In the genomic region with DNA sequence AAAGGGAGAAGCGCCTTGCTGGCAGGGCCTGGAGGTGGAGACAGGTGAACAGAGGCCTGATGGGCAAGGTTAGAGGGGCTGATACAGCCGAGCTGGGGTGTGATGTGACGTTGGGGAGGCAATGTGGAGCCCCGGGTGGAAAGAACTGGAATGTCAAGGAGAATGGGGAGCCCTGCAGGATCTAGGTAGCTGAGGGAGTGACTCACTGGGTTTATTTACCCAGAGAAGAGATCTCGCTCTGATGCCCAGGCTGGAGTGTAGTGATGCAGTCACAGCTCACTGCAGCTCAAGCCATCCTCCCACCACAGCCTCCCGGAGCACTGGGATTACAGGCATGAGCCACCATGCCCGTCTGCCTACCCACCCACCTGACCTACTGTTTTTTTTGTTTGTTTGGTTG, we compare ENCODE assay signal across 15 cellular contexts. TPM values are rescaled to one million over a fixed set of nuclear protein-coding genes. Genes with fewer than 3 reads are reported as not detected.
DNase-seq lines count a peak whose midpoint lies in the region; ATAC-seq, FAIRE-seq and TF ChIP-seq lines count a peak whose summit lies in the region.
"Had no signal": no experiment of that assay in that cellular context is flagged by ENCODE, and none has a peak within 500 bp of the region (broad histone marks: within the 10 kb centered on the region; RNA-seq: fewer than 3 reads in every experiment).

No MANE protein-coding gene starts in this region.

- no peak overlapping the region for H2BK20ac ChIP-seq in IMR-90 (ENCODE audit: low read depth, low read length)
- H2BK20ac ChIP-seq in H1 (ENCODE audit: low read length), result no peak overlapping the region

- H4K91ac ChIP-seq in IMR-90 (ENCODE audit: insufficient read depth, low read depth, low read length) (no peak overlapping the region), H1 (replicated peaks; ENCODE audit: insufficient read length, low read length) (peak overlapping the region; percentile 44), neuronal stem cell (ENCODE audit: low read depth, low read length, poor library complexity) (peak overlapping the region; percentile 47)

- H3K9ac ChIP-seq in IMR-90 (ENCODE audit: low read depth, low read length) (no peak overlapping the region), H1 (replicated peaks in 1 of 4; ENCODE audit: extremely low read depth in 1 of 4, low read depth in 3 of 4, low read length in 3 of 4) (no peak overlapping the region), neuronal stem cell (ENCODE audit: low read depth, low read length, poor library complexity) (no peak overlapping the region)

- H3K9me1 ChIP-seq in IMR-90 (ENCODE audit: insufficient read depth, low read length), result peaks cover 13% of the 10 kb centered on the region

- BruUV-seq in IMR-90 (replicated peaks; lab: Mats Ljungman, UMichigan), result no TSS peak

- H3K27ac ChIP-seq in IMR-90 (ENCODE audit: insufficient read depth, low read length) (no peak overlapping the region), H1 (ENCODE audit: low read depth, low read length) (no peak overlapping the region), neuronal stem cell (replicated peaks; ENCODE audit: low read length) (no peak overlapping the region), substantia nigra (ENCODE audit: low read depth, low read length, poor library complexity, severe bottlenecking) (no peak overlapping the region)
- H3K27ac ChIP-seq: gastrocnemius medialis, PC-9, upper lobe of right lung had no signal

- TF ChIP-seq CTCF in IMR-90 (conservative IDR thresholded peaks at IDR 0.05; ENCODE audit: low read depth, low read length), result no peak; the same call in 1 of the 2 replicates
- TF ChIP-seq CTCF in H1 (IDR thresholded peaks at IDR 0.05; ENCODE audit: control extremely low read depth in 1 of 3, insufficient read depth in 1 of 3, low read depth in 1 of 3, low read length in 3 of 3), result no peak

- H3K4me1 ChIP-seq in IMR-90 (ENCODE audit: control insufficient read depth, insufficient read depth, low read length) (peaks cover 22% of the 10 kb centered on the region), H1 (replicated peaks in 1 of 4; ENCODE audit: control insufficient read depth in 3 of 4, insufficient read depth in 4 of 4, low read length in 3 of 4) (peaks cover 0 to 9% (median 7%) of the 10 kb centered on the region in 4 experiments; a peak in 5 of 7 replicates), neuronal stem cell (ENCODE audit: control insufficient read depth in 2 of 2, insufficient read depth in 1 of 2, low read depth in 1 of 2, low read length in 2 of 2) (peaks cover 5 to 11% of the 10 kb centered on the region in 2 donors)

- TF ChIP-seq POLR2A in IMR-90 (IDR thresholded peaks at IDR 0.05; ENCODE audit: low read depth, low read length), result no peak
- TF ChIP-seq POLR2A in H1 (IDR thresholded peaks at IDR 0.05; ENCODE audit: control extremely low read depth in 1 of 2, low read depth in 2 of 2, low read length in 2 of 2), result no peak

- H2BK12ac ChIP-seq in H1 (ENCODE audit: low read depth, low read length) (peak overlapping the region; percentile 63; the same call in 1 of the 2 replicates), neuronal stem cell (ENCODE audit: low read length) (peak overlapping the region; percentile 73)

- ATAC-seq in activated T-cell treated with anti-CD3 and anti-CD28 coated beads, Interleukin-2, amount 50 U/mL, for 4 hours, result no peak
- peak; percentile 5; the same call in 1 of the 2 replicates for ATAC-seq in IMR-90 (ENCODE audit: low read depth)
- ATAC-seq in GM21786 (IDR thresholded peaks at IDR 0.05; ENCODE audit: unreplicated experiment), result no peak
- ATAC-seq: gastrocnemius medialis, left lobe of liver, upper lobe of right lung had no signal

- peak overlapping the region; percentile 22; the same call in 1 of the 2 replicates for H2AK5ac ChIP-seq in IMR-90 (ENCODE audit: low read depth, low read length)
- no peak overlapping the region for H2AK5ac ChIP-seq in H1 (ENCODE audit: low read depth, low read length)
- no peak overlapping the region for H2AK5ac ChIP-seq in neuronal stem cell (ENCODE audit: low read depth, low read length)

- intact Hi-C loops in IMR-90 (cut with micrococcal nuclease), result no loop called here
- intact Hi-C loops in cardiac septum (cut with DNase I), result no loop called here

- dilution Hi-C loops in IMR-90 (cut with HindIII; ENCODE audit: low sequenced_read_pairs, unreplicated experiment), result no loop called here

- no peaks in the 10 kb centered on the region for H3K9me3 ChIP-seq in IMR-90 (ENCODE audit: control insufficient read depth, insufficient read depth, low read length)
- no peaks in the 10 kb centered on the region for H3K9me3 ChIP-seq in H1 (ENCODE audit: insufficient read depth in 2 of 2, low read depth in 1 of 2, low read length in 1 of 2)
- no peaks in the 10 kb centered on the region for H3K9me3 ChIP-seq in neuronal stem cell (replicated peaks in 1 of 2; ENCODE audit: control insufficient read depth in 2 of 2, insufficient read depth in 1 of 2, low read depth in 1 of 2, low read length in 2 of 2)
- H3K9me3 ChIP-seq: gastrocnemius medialis, upper lobe of right lung had no signal

- no peak for DNase-seq in activated T-cell treated with anti-CD3 and anti-CD28 coated beads, Interleukin-2, amount 50 U/mL, for 4 hours
- DNase-seq in activated T-cell treated with anti-CD3 and anti-CD28 coated beads for 4 hours (no peak), IMR-90 (peak; percentile 69), H1 (ENCODE audit: low read depth in 1 of 2, low spot score in 2 of 2) (no peak), neuronal stem cell (ENCODE audit: low spot score) (no peak), cardiac septum (ENCODE audit: low spot score) (no peak), substantia nigra (lab: John Stamatoyannopoulos, UW) (no peak)
- DNase-seq: anterior cingulate cortex, gastrocnemius medialis, upper lobe of right lung had no signal

- H3K56ac ChIP-seq in IMR-90 (ENCODE audit: extremely low read depth, insufficient read depth, low read length) (no peak overlapping the region), H1 (replicated peaks; ENCODE audit: insufficient read length, low read depth, low read length) (no peak overlapping the region)

- no peaks in the 10 kb centered on the region for H3K9me3 Mint-ChIP-seq in activated T-cell treated with anti-CD3 and anti-CD28 coated beads, Interleukin-2, amount 50 U/mL, for 4 hours
- H3K9me3 Mint-ChIP-seq: T-helper 2 cell treated with Interferon-gamma antibody and Interleukin-4, amounts not matched to agents 5 μg/mL and 100 μg/mL, for 36 hours had no signal

- no peak for TF ChIP-seq EP300 in H1 (IDR thresholded peaks at IDR 0.05; ENCODE audit: borderline replicate concordance in 1 of 2, low read depth in 2 of 2, low read length in 2 of 2)

- H2BK120ac ChIP-seq in IMR-90 (ENCODE audit: low read depth, low read length) (no peak overlapping the region), H1 (replicated peaks; ENCODE audit: low read depth, low read length) (no peak overlapping the region), neuronal stem cell (ENCODE audit: low read depth, low read length) (peak overlapping the region; percentile 67)

- no peak for FAIRE-seq in H1 (lab: Jason Lieb, UNC)

- H3K4me3 ChIP-seq in IMR-90 (ENCODE audit: insufficient read depth, low read depth, low read length) (no peak overlapping the region), H1 (ENCODE audit: extremely low read depth in 1 of 4, insufficient read depth in 2 of 4, low read depth in 3 of 4, low read length in 4 of 4) (no peak overlapping the region), neuronal stem cell (ENCODE audit: low read length in 2 of 2) (no peak overlapping the region)
- H3K4me3 ChIP-seq: gastrocnemius medialis, PC-9, upper lobe of right lung had no signal

- H4K8ac ChIP-seq in IMR-90 (ENCODE audit: low read depth in 2 of 2, low read length in 2 of 2) (no peak overlapping the region), H1 (ENCODE audit: extremely low read depth, insufficient read depth, low read length) (peak overlapping the region; percentile 11; the same call in 1 of the 2 replicates), neuronal stem cell (ENCODE audit: low read depth, low read length) (no peak overlapping the region)

- H3K4me1 Mint-ChIP-seq in activated T-cell treated with anti-CD3 and anti-CD28 coated beads, Interleukin-2, amount 50 U/mL, for 4 hours (ENCODE audit: low read depth), result peaks cover 25% of the 10 kb centered on the region

- TF ChIP-seq RAD21 in IMR-90 (IDR thresholded peaks at IDR 0.05; ENCODE audit: low read length), result no peak
- no peak for TF ChIP-seq RAD21 in H1 (IDR thresholded peaks at IDR 0.05 in 1 of 2, conservative IDR thresholded peaks at IDR 0.05 in 1 of 2; ENCODE audit: low read depth in 2 of 2, low read length in 2 of 2)

- H3K36me3 Mint-ChIP-seq in activated T-cell treated with anti-CD3 and anti-CD28 coated beads, Interleukin-2, amount 50 U/mL, for 4 hours (ENCODE audit: insufficient read depth), result no peaks in the 10 kb centered on the region

- H3K4me2 ChIP-seq in IMR-90 (ENCODE audit: low read depth, low read length) (no peak overlapping the region), H1 (ENCODE audit: insufficient read depth in 1 of 2, low read depth in 2 of 2, low read length in 2 of 2) (no peak overlapping the region), neuronal stem cell (ENCODE audit: insufficient read depth, low read length, poor library complexity, severe bottlenecking) (no peak overlapping the region)
- H3K4me2 ChIP-seq: PC-9 had no signal

- peaks cover 0 to 18% of the 10 kb centered on the region in 2 experiments; a peak in 1 of 4 replicates for H3K79me2 ChIP-seq in H1 (ENCODE audit: control insufficient read depth in 1 of 2, insufficient read depth in 2 of 2, low read length in 2 of 2)

- H2BK5ac ChIP-seq in IMR-90 (ENCODE audit: low read depth, low read length, poor library complexity, severe bottlenecking), result no peak overlapping the region
- no peak overlapping the region for H2BK5ac ChIP-seq in H1 (ENCODE audit: low read depth, low read length)
- no peak overlapping the region for H2BK5ac ChIP-seq in neuronal stem cell (ENCODE audit: low read length)

- H3K79me1 ChIP-seq in IMR-90 (ENCODE audit: low read depth in 1 of 2, low read length in 2 of 2), result peaks cover 4 to 33% of the 10 kb centered on the region in 2 experiments; a peak in 2 of 4 replicates
- peaks cover 14% of the 10 kb centered on the region for H3K79me1 ChIP-seq in H1 (ENCODE audit: low read depth, low read length)
- H3K79me1 ChIP-seq in neuronal stem cell (ENCODE audit: low read depth, low read length), result peaks cover 21% of the 10 kb centered on the region

- H4K20me1 ChIP-seq in IMR-90 (ENCODE audit: insufficient read depth, low read length), result peaks cover 25% of the 10 kb centered on the region
- peaks cover 3 to 9% of the 10 kb centered on the region in 2 experiments for H4K20me1 ChIP-seq in H1 (replicated peaks in 1 of 2; ENCODE audit: control insufficient read depth in 1 of 2, insufficient read depth in 2 of 2, low read length in 2 of 2)

- H3K36me3 ChIP-seq in IMR-90 (ENCODE audit: control insufficient read depth, insufficient read depth, low read length) (no peaks in the 10 kb centered on the region), H1 (ENCODE audit: control insufficient read depth in 2 of 4, insufficient read depth in 4 of 4, low read length in 3 of 4) (no peaks in the 10 kb centered on the region), neuronal stem cell (replicated peaks in 1 of 2; ENCODE audit: control insufficient read depth in 2 of 2, insufficient read depth in 2 of 2, low read length in 2 of 2) (peaks cover 2 to 5% of the 10 kb centered on the region in 2 donors)
- H3K36me3 ChIP-seq: gastrocnemius medialis, upper lobe of right lung had no signal

- peak overlapping the region; percentile 15; the same call in 1 of the 2 replicates for H3K4ac ChIP-seq in IMR-90 (ENCODE audit: low read depth, low read length)
- no peak overlapping the region for H3K4ac ChIP-seq in H1 (replicated peaks; ENCODE audit: insufficient read length, low read depth, low read length)
- H3K4ac ChIP-seq in neuronal stem cell (ENCODE audit: low read length), result no peak overlapping the region

- in situ Hi-C loops in IMR-90 (cut with MboI; ENCODE audit: low sequenced_read_pairs), result loop anchor here (5.0 kb wide), 1 partner anchor 166 kb away; no protein-coding TSS in a partner anchor

- H3K27me3 ChIP-seq in IMR-90 (ENCODE audit: control insufficient read depth, insufficient read depth, low read length) (no peaks in the 10 kb centered on the region), H1 (replicated peaks in 1 of 4; ENCODE audit: control insufficient read depth in 3 of 4, extremely low read depth in 1 of 4, insufficient read depth in 3 of 4, low read length in 3 of 4) (no peaks in the 10 kb centered on the region; a peak in 1 of 7 replicates), neuronal stem cell (ENCODE audit: control insufficient read depth in 3 of 3, insufficient read depth in 3 of 3, low read depth in 1 of 3, low read length in 3 of 3) (peaks cover 0 to 7% (median 0%) of the 10 kb centered on the region in 3 experiments)
- H3K27me3 ChIP-seq: gastrocnemius medialis, upper lobe of right lung had no signal

- no peak overlapping the region for H3K18ac ChIP-seq in IMR-90 (ENCODE audit: low read depth, low read length)
- no peak overlapping the region for H3K18ac ChIP-seq in H1 (ENCODE audit: extremely low read depth, low read length)
- H3K18ac ChIP-seq in neuronal stem cell (ENCODE audit: low read length), result peak overlapping the region; percentile 8

- 80% methylated on average over 2 of the region's 7 CpGs; no CpG with 5 or more reads in 1 of the 2 experiments for WGBS in IMR-90 (ENCODE audit: extremely low coverage in 2 of 2, insufficient read length in 1 of 2), 2 experiments
- WGBS in H1 (ENCODE audit: extremely low coverage in 1 of 2, insufficient coverage in 1 of 2, insufficient read length in 1 of 2, insufficient replicate concordance in 2 of 2, low coverage in 1 of 2, low lambda C conversion rate in 2 of 2, missing lambda C conversion rate in 1 of 2), 2 experiments, result 81% methylated on average over 7 of the region's 7 CpGs; no CpG with 5 or more reads in 1 of the 2 experiments
- no CpG with 5 or more reads among the region's 7 CpGs for WGBS in neuronal stem cell (ENCODE audit: extremely low coverage in 2 of 2, insufficient read length in 2 of 2, insufficient replicate concordance in 1 of 2), 2 donors

- peaks cover 8% of the 10 kb centered on the region for H3K23me2 ChIP-seq in H1 (ENCODE audit: low read depth, low read length)

- H2BK15ac ChIP-seq in IMR-90 (ENCODE audit: low read depth, low read length) (no peak overlapping the region), H1 (ENCODE audit: low read length) (peak overlapping the region; percentile 92; the same call in 1 of the 2 replicates), neuronal stem cell (ENCODE audit: low read length) (no peak overlapping the region)

- POLR2A ChIA-PET in IMR-90 (lab: Charles Lee; ENCODE audit: unreplicated experiment), result no interaction called here
- POLR2A ChIA-PET in H1 (lab: Charles Lee; ENCODE audit: partially characterized antibody), result interaction anchor here (1.0 to 9.4 kb wide), 3 partner anchors 9 to 36 kb away, joined by 3 to 74 read pairs (median 10); partner anchors contain the start of gene POLDIP3

- no peak overlapping the region for H3K14ac ChIP-seq in IMR-90 (replicated peaks; ENCODE audit: low read depth, low read length)
- H3K14ac ChIP-seq in H1 (ENCODE audit: insufficient read length), result no peak overlapping the region
- peak overlapping the region; percentile 6 for H3K14ac ChIP-seq in neuronal stem cell (ENCODE audit: low read length)

- no peak overlapping the region for H3K23ac ChIP-seq in IMR-90 (ENCODE audit: low read depth, low read length)
- H3K23ac ChIP-seq in H1 (ENCODE audit: insufficient read length), result no peak overlapping the region
- peak overlapping the region; percentile 0 for H3K23ac ChIP-seq in neuronal stem cell (ENCODE audit: low read depth, low read length, poor library complexity)

- H3K27me3 Mint-ChIP-seq in activated T-cell treated with anti-CD3 and anti-CD28 coated beads, Interleukin-2, amount 50 U/mL, for 4 hours (ENCODE audit: low read depth), result no peaks in the 10 kb centered on the region

- peak overlapping the region; percentile 57 for H2AFZ ChIP-seq in IMR-90 (replicated peaks; ENCODE audit: low read length, poor library complexity)
- H2AFZ ChIP-seq in H1 (ENCODE audit: low read length), result no peak overlapping the region; the same call in 1 of the 2 replicates
- no peak overlapping the region for H2AFZ ChIP-seq in neuronal stem cell (ENCODE audit: low read length)
- H2AFZ ChIP-seq: PC-9 had no signal

- no peak overlapping the region for H4K5ac ChIP-seq in IMR-90 (ENCODE audit: low read depth, low read length)
- H4K5ac ChIP-seq in H1 (ENCODE audit: insufficient read length, low read depth, low read length), result peak overlapping the region; percentile 2

- H3K4me3 Mint-ChIP-seq in activated T-cell treated with anti-CD3 and anti-CD28 coated beads, Interleukin-2, amount 50 U/mL, for 4 hours, result peak overlapping the region; percentile 27
- H3K4me3 Mint-ChIP-seq: T-helper 2 cell treated with Interferon-gamma antibody and Interleukin-4, amounts not matched to agents 5 μg/mL and 100 μg/mL, for 36 hours had no signal

- no peak overlapping the region for H2AK9ac ChIP-seq in IMR-90 (replicated peaks; ENCODE audit: low read depth, low read length, poor library complexity)

- CTCF ChIA-PET in IMR-90 (lab: Yijun Ruan, JAX) (no interaction called here), H1 (lab: Charles Lee; ENCODE audit: partially characterized antibody) (interaction anchor here (0.6 to 1.3 kb wide), 3 partner anchors 9 to 75 kb away, joined by 3 to 7 read pairs (median 3); no protein-coding TSS in a partner anchor)

RNA-seq across cellular contexts. Expression of gene CYB5R3, which starts 1.9 kb away (rescaled TPM):
- total RNA-seq in activated T-cell treated with anti-CD3 and anti-CD28 coated beads, Interleukin-2, amount 50 U/mL, for 4 hours, result 10 to 100 TPM; 58.5 to 74.2 (median 73.8) TPM
- 37.5 and 44.1 TPM in 2 replicates for total RNA-seq in IMR-90 (2012; rRNA removed)
- polyA plus RNA-seq in IMR-90 (2012; rRNA removed), result 362 and 405 TPM in 2 replicates
- 217 and 450 TPM in 2 replicates for polyA plus RNA-seq in IMR-90 (2012; cell fraction: cytosol; rRNA removed)
- polyA plus RNA-seq in IMR-90 (2012; cell fraction: nucleus; rRNA removed; ENCODE audit: low replicate concordance), result 98.1 and 215 TPM in 2 replicates
- total RNA-seq in H1 (2021; fragmentation: NEBNext Ultra II Directional; extraction: Animal tissue kit (Norgen Biotek cat#: 25700)), result 75.3 and 82.5 TPM in 2 replicates
- polyA plus RNA-seq in H1 (2011; rRNA removed), result 113 and 160 TPM in 2 replicates
- 64.2 TPM for polyA plus RNA-seq in H1 (2011; cell fraction: cytosol; rRNA removed)
- polyA plus RNA-seq in H1 (2011; cell fraction: nucleus; rRNA removed), result 72.4 TPM
- polyA plus RNA-seq in H1 (2012, experiment 1 of 2), result 73.0 to 99.5 TPM (median 89.7 TPM) in 4 replicates
- polyA plus RNA-seq in H1 (2012, experiment 2 of 2), result 83.5 TPM
- polyA plus RNA-seq in H1 (2013, experiment 1 of 2), result 94.8 TPM
- 107 TPM for polyA plus RNA-seq in H1 (2013, experiment 2 of 2)
- 56.6 and 58.6 TPM in 2 replicates for polyA minus RNA-seq in H1 (2011; rRNA and poly(A)+ RNA removed)
- polyA minus RNA-seq in H1 (2011; cell fraction: cytosol; rRNA and poly(A)+ RNA removed), result 50.7 TPM
- 29.5 TPM for polyA minus RNA-seq in H1 (2011; cell fraction: nucleus; rRNA and poly(A)+ RNA removed)
- polyA plus RNA-seq in neuronal stem cell (2013, experiment 1 of 2), result 108 TPM
- 107 TPM for polyA plus RNA-seq in neuronal stem cell (2013, experiment 2 of 2)
- 428 TPM for total RNA-seq in cardiac septum

RNA-seq across cellular contexts. Expression of gene ATP5MGL, which starts 10.7 kb away (rescaled TPM):
- total RNA-seq in activated T-cell treated with anti-CD3 and anti-CD28 coated beads, Interleukin-2, amount 50 U/mL, for 4 hours, result 1 to 10 TPM in 2 of 3 donors, under 1 TPM in 1; 0.71 to 1.2 (median 1.2) TPM
- total RNA-seq in IMR-90 (2012; rRNA removed), result 0.18 TPM in 1 of 2 replicates, not detected in the other
- polyA plus RNA-seq in IMR-90 (2012; rRNA removed), result not detected in 2 replicates
- polyA plus RNA-seq in IMR-90 (2012; cell fraction: cytosol; rRNA removed), result not detected in 2 replicates
- polyA plus RNA-seq in IMR-90 (2012; cell fraction: nucleus; rRNA removed; ENCODE audit: low replicate concordance), result 0.10 TPM in 1 of 2 replicates, not detected in the other
- 0.52 and 0.84 TPM in 2 replicates for total RNA-seq in H1 (2021; fragmentation: NEBNext Ultra II Directional; extraction: Animal tissue kit (Norgen Biotek cat#: 25700))
- polyA plus RNA-seq in H1 (2011; rRNA removed), result 0.12 TPM in 1 of 2 replicates, not detected in the other
- not detected for polyA plus RNA-seq in H1 (2011; cell fraction: cytosol; rRNA removed)
- not detected for polyA plus RNA-seq in H1 (2011; cell fraction: nucleus; rRNA removed)
- polyA plus RNA-seq in H1 (2012, experiment 1 of 2), result not detected in 4 replicates
- polyA plus RNA-seq in H1 (2012, experiment 2 of 2), result not detected
- polyA plus RNA-seq in H1 (2013, experiment 1 of 2), result not detected
- 0.15 TPM for polyA plus RNA-seq in H1 (2013, experiment 2 of 2)
- 0.49 and 0.50 TPM in 2 replicates for polyA minus RNA-seq in H1 (2011; rRNA and poly(A)+ RNA removed)
- polyA minus RNA-seq in H1 (2011; cell fraction: cytosol; rRNA and poly(A)+ RNA removed), result 1.5 TPM
- polyA minus RNA-seq in H1 (2011; cell fraction: nucleus; rRNA and poly(A)+ RNA removed), result 1.8 TPM
- not detected for polyA plus RNA-seq in neuronal stem cell (2013, experiment 1 of 2)
- polyA plus RNA-seq in neuronal stem cell (2013, experiment 2 of 2), result not detected
- 0.51 TPM for total RNA-seq in cardiac septum
- total RNA-seq: gastrocnemius medialis, omental fat pad had no signal

RNA-seq across cellular contexts. Expression of gene POLDIP3, which starts 36.5 kb away (rescaled TPM):
- 10 to 100 TPM; 71.8 to 82.6 (median 77.1) TPM for total RNA-seq in activated T-cell treated with anti-CD3 and anti-CD28 coated beads, Interleukin-2, amount 50 U/mL, for 4 hours
- total RNA-seq in IMR-90 (2012; rRNA removed) (28.1 and 33.9 TPM in 2 replicates), cardiac septum (34.9 TPM)
- polyA plus RNA-seq in IMR-90 (2012; rRNA removed) (43.6 and 45.4 TPM in 2 replicates), H1 (2011; rRNA removed) (43.5 and 44.7 TPM in 2 replicates)
- polyA plus RNA-seq in IMR-90 (2012; cell fraction: cytosol; rRNA removed), result 23.9 and 40.0 TPM in 2 replicates
- polyA plus RNA-seq in IMR-90 (2012; cell fraction: nucleus; rRNA removed; ENCODE audit: low replicate concordance), result 29.6 and 46.7 TPM in 2 replicates
- total RNA-seq in H1 (2021; fragmentation: NEBNext Ultra II Directional; extraction: Animal tissue kit (Norgen Biotek cat#: 25700)), result 77.3 and 84.6 TPM in 2 replicates
- 52.1 TPM for polyA plus RNA-seq in H1 (2011; cell fraction: cytosol; rRNA removed)
- polyA plus RNA-seq in H1 (2011; cell fraction: nucleus; rRNA removed), result 77.2 TPM
- polyA plus RNA-seq in H1 (2012, experiment 1 of 2), result 69.9 to 94.7 TPM (median 73.5 TPM) in 4 replicates
- polyA plus RNA-seq in H1 (2012, experiment 2 of 2), result 78.6 TPM
- polyA plus RNA-seq in H1 (2013, experiment 1 of 2), result 38.1 TPM
- polyA plus RNA-seq in H1 (2013, experiment 2 of 2), result 36.7 TPM
- 67.2 and 70.1 TPM in 2 replicates for polyA minus RNA-seq in H1 (2011; rRNA and poly(A)+ RNA removed)
- 40.0 TPM for polyA minus RNA-seq in H1 (2011; cell fraction: cytosol; rRNA and poly(A)+ RNA removed)
- polyA minus RNA-seq in H1 (2011; cell fraction: nucleus; rRNA and poly(A)+ RNA removed), result 36.9 TPM
- 68.6 TPM for polyA plus RNA-seq in neuronal stem cell (2013, experiment 1 of 2)
- 69.9 TPM for polyA plus RNA-seq in neuronal stem cell (2013, experiment 2 of 2)
